ENCODE assay signal across 34 cellular contexts in genomic region chr7:93830141-93830925, GRCh38.
"Had no signal": no experiment of that assay in that cellular context is flagged by ENCODE, and none has a peak within 500 bp of the region (broad histone marks: within the 10 kb centered on the region; RNA-seq: fewer than 3 reads in every experiment).

No MANE protein-coding gene starts in this region.

- H3K27ac Mint-ChIP-seq: activated CD4-positive, alpha-beta memory T cell treated with anti-CD3 and anti-CD28 coated beads, Interleukin-2, amount 10 ng/mL, durations not matched to agents 7 days and 5 days; activated CD8-positive, alpha-beta memory T cell treated with anti-CD3 and anti-CD28 coated beads, Interleukin-2, amount 10 ng/mL, durations not matched to agents 7 days and 5 days; activated naive CD8-positive, alpha-beta T cell treated with anti-CD3 and anti-CD28 coated beads for 36 hours had no signal

- ATAC-seq: activated CD8-positive, alpha-beta memory T cell treated with anti-CD3 and anti-CD28 coated beads, Interleukin-2, amount 10 ng/mL, durations not matched to agents 7 days and 5 days; body of pancreas; PC-3 had no signal

- H3K4me1 ChIP-seq: body of pancreas, breast epithelium, Peyer's patch, SJSA1 had no signal

- H3K9me3 Mint-ChIP-seq: activated CD4-positive, alpha-beta memory T cell treated with anti-CD3 and anti-CD28 coated beads, Interleukin-2, amount 10 ng/mL, durations not matched to agents 7 days and 5 days; activated naive CD8-positive, alpha-beta T cell treated with anti-CD3 and anti-CD28 coated beads for 36 hours had no signal

- H3K36me3 ChIP-seq: breast epithelium, Peyer's patch, SJSA1, WERI-Rb-1 had no signal

- H3K9me3 ChIP-seq: body of pancreas, breast epithelium, Peyer's patch, SJSA1 had no signal

- H3K4me3 Mint-ChIP-seq: activated CD4-positive, alpha-beta memory T cell treated with anti-CD3 and anti-CD28 coated beads, Interleukin-2, amount 10 ng/mL, durations not matched to agents 7 days and 5 days; activated CD8-positive, alpha-beta memory T cell treated with anti-CD3 and anti-CD28 coated beads, Interleukin-2, amount 10 ng/mL, durations not matched to agents 7 days and 5 days; activated naive CD8-positive, alpha-beta T cell treated with anti-CD3 and anti-CD28 coated beads for 36 hours had no signal

- H3K4me1 Mint-ChIP-seq: activated CD4-positive, alpha-beta memory T cell treated with anti-CD3 and anti-CD28 coated beads, Interleukin-2, amount 10 ng/mL, durations not matched to agents 7 days and 5 days; activated naive CD8-positive, alpha-beta T cell treated with anti-CD3 and anti-CD28 coated beads for 36 hours had no signal

- H3K4me3 ChIP-seq: body of pancreas, breast epithelium, Peyer's patch, SJSA1 had no signal

- FAIRE-seq: astrocyte had no signal

- DNase-seq: activated CD4-positive, alpha-beta memory T cell treated with anti-CD3 and anti-CD28 coated beads, Interleukin-2, amount 10 ng/mL, durations not matched to agents 7 days and 5 days; activated CD4-positive, alpha-beta T cell treated with anti-CD3 and anti-CD28 coated beads for 1 hour; activated CD4-positive, alpha-beta T cell treated with anti-CD3 and anti-CD28 coated beads for 48 hours; activated CD4-positive, CD25-positive, alpha-beta regulatory T cell; activated CD8-positive, alpha-beta memory T cell treated with anti-CD3 and anti-CD28 coated beads for 24 hours; activated CD8-positive, alpha-beta memory T cell treated with anti-CD3 and anti-CD28 coated beads, Interleukin-2, amount 10 ng/mL, durations not matched to agents 7 days and 5 days; activated CD8-positive, alpha-beta memory T cell treated with anti-CD3 and anti-CD28 coated beads, Interleukin-2, amount 50 U/mL, for 48 hours; activated effector memory CD4-positive, alpha-beta T cell treated with anti-CD3 and anti-CD28 coated beads, Interleukin-2, amount 50 U/mL, for 16 hours; activated naive CD4-positive, alpha-beta T cell; activated naive CD4-positive, alpha-beta T cell treated with anti-CD3 and anti-CD28 coated beads, Interleukin-2, amount 50 U/mL, for 16 hours; activated naive CD8-positive, alpha-beta T cell treated with anti-CD3 and anti-CD28 coated beads for 36 hours; activated T-cell treated with anti-CD3 and anti-CD28 coated beads, Interleukin-2, amount 50 U/mL, for 48 hours; amygdala; body of pancreas; NCI-H1048; NCI-H1105 treated with DMSO at 0.1 percent for 48 hours; NCI-H1436; NCI-H1694; NCI-H1930; NCI-H345; NCI-H524 treated with DMSO at 0.1 percent for 48 hours; NCI-H748 treated with DMSO at 0.1 percent for 48 hours; NK-92 treated with Interleukin-12 subunit alpha and Interleukin-12 subunit beta, amount 100 ng/mL, for 24 hours; PC-3; Peyer's patch; RPMI8226; SHP77 treated with DMSO at 0.1 percent for 48 hours; SW 1271; T-helper 1 cell; T1000; WERI-Rb-1 had no signal

- H3K27me3 ChIP-seq: body of pancreas, breast epithelium, Peyer's patch had no signal

- H3K27ac ChIP-seq: body of pancreas, breast epithelium, Peyer's patch, SJSA1, WERI-Rb-1 had no signal

- H3K27me3 Mint-ChIP-seq: activated CD4-positive, alpha-beta memory T cell treated with anti-CD3 and anti-CD28 coated beads, Interleukin-2, amount 10 ng/mL, durations not matched to agents 7 days and 5 days; activated naive CD8-positive, alpha-beta T cell treated with anti-CD3 and anti-CD28 coated beads for 36 hours had no signal
